ENCODE assay signal across 8 cellular contexts in the genomic region with DNA sequence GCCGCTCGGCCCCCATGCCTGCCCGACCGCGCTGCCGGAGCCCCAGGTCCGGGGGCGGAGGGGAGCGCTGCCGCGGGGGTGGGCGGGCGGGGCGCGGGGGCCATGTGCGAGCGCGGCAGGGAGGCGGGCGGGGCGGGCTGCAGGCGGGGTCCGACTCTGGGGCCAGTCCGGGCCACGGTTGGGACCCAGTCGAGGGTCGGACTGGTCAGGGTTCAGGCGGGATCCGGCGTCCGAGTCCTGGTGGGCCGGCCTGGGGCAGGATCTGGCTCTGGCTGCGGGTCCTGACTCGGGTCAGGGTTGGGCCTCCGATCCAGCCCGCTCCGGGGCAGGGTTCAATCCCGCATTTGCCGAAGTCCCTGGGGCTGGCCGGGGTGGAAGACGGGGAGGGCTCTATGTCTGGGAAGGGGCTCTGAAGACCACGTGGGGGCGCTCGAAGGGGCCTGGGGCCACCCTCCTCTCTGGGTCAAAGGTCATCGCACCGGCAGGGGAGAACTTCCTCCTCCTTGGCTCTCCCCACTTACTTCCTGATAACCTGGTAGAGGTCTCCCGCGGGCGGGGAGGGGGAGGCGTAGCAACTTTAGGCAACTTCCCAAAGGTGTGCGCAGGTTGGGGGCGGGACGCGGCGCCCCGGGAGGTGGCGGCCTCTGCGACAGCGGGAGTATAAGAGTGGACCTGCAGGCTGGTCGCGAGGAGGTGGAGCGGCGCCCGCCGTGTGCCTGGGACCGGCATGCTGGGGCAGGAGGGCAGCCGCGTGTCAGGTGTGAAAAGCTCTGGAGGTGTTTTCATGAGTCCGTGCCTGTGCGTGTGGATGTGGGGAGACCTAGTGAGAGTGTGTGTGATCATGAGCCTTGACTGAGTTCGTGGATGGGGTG. TPM values are rescaled to one million over a fixed set of nuclear protein-coding genes. Genes with fewer than 3 reads are reported as not detected.
DNase-seq lines count a peak whose midpoint lies in the region; ATAC-seq, FAIRE-seq and TF ChIP-seq lines count a peak whose summit lies in the region.

No MANE protein-coding gene starts in this region.

- TF ChIP-seq POLR2A in GM12891 (IDR thresholded peaks at IDR 0.05; ENCODE audit: low read depth, low read length): 0 out of 2 replicates have a peak, but pooled peaks have one; percentile 2

- no peak overlapping the region for H2BK5ac ChIP-seq in mesenchymal stem cell (ENCODE audit: low read depth, low read length, poor library complexity, severe bottlenecking)

- peak overlapping the region; percentile 99 for H3K4me2 ChIP-seq in mesenchymal stem cell (ENCODE audit: low read length, poor library complexity, severe bottlenecking)

- H3K27me3 Mint-ChIP-seq in activated CD4-positive, alpha-beta T cell treated with anti-CD3 and anti-CD28 coated beads, Interleukin-2, amount 10 ng/mL, durations not matched to agents 24 days and 14 days: peaks cover 5% of the 10 kb centered on the region

- peak overlapping the region; percentile 81 to 85 for H3K18ac ChIP-seq in mesenchymal stem cell (ENCODE audit: low read depth in 1 of 2, low read length in 2 of 2)

- H3K27ac Mint-ChIP-seq in activated CD4-positive, alpha-beta T cell treated with anti-CD3 and anti-CD28 coated beads, Interleukin-2, amount 10 ng/mL, durations not matched to agents 24 days and 14 days: peak overlapping the region; percentile 88

- WGBS in mesenchymal stem cell: 1% methylated on average over 51 of the region's 71 CpGs

- H3K9ac ChIP-seq in duodenal mucosa (ENCODE audit: low read depth in 1 of 2, low read length in 2 of 2) (peak overlapping the region; percentile 80 to 99), mesenchymal stem cell (ENCODE audit: low read length) (peak overlapping the region; percentile 85)

- peak overlapping the region; percentile 75 to 83 for H3K4me3 ChIP-seq in duodenal mucosa (ENCODE audit: low read depth in 1 of 2, low read length in 2 of 2)
- peak overlapping the region; percentile 80 to 83 for H3K4me3 ChIP-seq in mesenchymal stem cell (ENCODE audit: insufficient read depth in 1 of 2, low read depth in 1 of 2, low read length in 2 of 2)

- peak overlapping the region in 1 of 2 experiments; percentile 51 for H2BK12ac ChIP-seq in mesenchymal stem cell (ENCODE audit: low read length in 2 of 2)

- peak overlapping the region in 1 of 2 experiments; percentile 70 for H3K23ac ChIP-seq in mesenchymal stem cell (ENCODE audit: low read length in 2 of 2)

- H2BK15ac ChIP-seq in mesenchymal stem cell (ENCODE audit: low read depth, poor library complexity, severe bottlenecking): peak overlapping the region; percentile 77

- peak; percentile 72 for FAIRE-seq in GM12891 (lab: Jason Lieb, UNC)

- H3K4me3 Mint-ChIP-seq in activated CD4-positive, alpha-beta T cell treated with anti-CD3 and anti-CD28 coated beads, Interleukin-2, amount 10 ng/mL, durations not matched to agents 24 days and 14 days: peak overlapping the region; percentile 94

- H3K9me3 Mint-ChIP-seq in activated CD4-positive, alpha-beta T cell treated with anti-CD3 and anti-CD28 coated beads, Interleukin-2, amount 10 ng/mL, durations not matched to agents 24 days and 14 days: no peaks in the 10 kb centered on the region

- peaks cover 19% of the 10 kb centered on the region for H3K36me3 Mint-ChIP-seq in activated CD4-positive, alpha-beta T cell treated with anti-CD3 and anti-CD28 coated beads, Interleukin-2, amount 10 ng/mL, durations not matched to agents 24 days and 14 days (ENCODE audit: low read depth)

- no peaks in the 10 kb centered on the region for H3K9me3 ChIP-seq in duodenal mucosa (ENCODE audit: control insufficient read depth in 1 of 2, low read length in 2 of 2)
- H3K9me3 ChIP-seq in mesenchymal stem cell (ENCODE audit: control insufficient read depth, low read length): no peaks in the 10 kb centered on the region

- no peaks in the 10 kb centered on the region for H3K27me3 ChIP-seq in duodenal mucosa (ENCODE audit: control insufficient read depth in 1 of 2, insufficient read depth in 2 of 2, low read length in 2 of 2)
- H3K27me3 ChIP-seq in mesenchymal stem cell (ENCODE audit: control insufficient read depth in 1 of 2, insufficient read depth in 1 of 2, low read length in 2 of 2): peaks cover 0 to under 1% of the 10 kb centered on the region in 2 experiments

- H3K4me1 Mint-ChIP-seq in activated CD4-positive, alpha-beta T cell treated with anti-CD3 and anti-CD28 coated beads, Interleukin-2, amount 10 ng/mL, durations not matched to agents 24 days and 14 days: peaks cover 22% of the 10 kb centered on the region

- peaks cover 15 to 29% of the 10 kb centered on the region in 2 donors for H3K4me1 ChIP-seq in duodenal mucosa (ENCODE audit: control insufficient read depth in 1 of 2, insufficient read depth in 2 of 2, low read length in 2 of 2)
- H3K4me1 ChIP-seq in mesenchymal stem cell (ENCODE audit: control insufficient read depth, insufficient read depth, low read depth, low read length): peaks cover 18% of the 10 kb centered on the region

- DNase-seq in GM12891 (ENCODE audit: insufficient read length, low spot score): no peak
- peak; percentile 19 for DNase-seq in NCI-H345 treated with DMSO at 0.1 percent for 48 hours (lab: John Stamatoyannopoulos, UW; ENCODE audit: unreplicated experiment)
- DNase-seq in activated CD4-positive, alpha-beta T cell treated with anti-CD3 and anti-CD28 coated beads, Interleukin-2, amount 10 ng/mL, durations not matched to agents 24 days and 14 days: peak; percentile 92
- peak; percentile 40 for DNase-seq in mesenchymal stem cell
- DNase-seq in stimulated activated CD8-positive, alpha-beta memory T cell treated with anti-CD3 and anti-CD28 coated beads, Interleukin-15, amount 100 ng/mL, for 48 hours (ENCODE audit: low read depth in 2 of 2): peak; percentile 55 to 60

- peak overlapping the region; percentile 39 to 54 for H3K4ac ChIP-seq in mesenchymal stem cell (ENCODE audit: low read depth in 1 of 2, low read length in 2 of 2)

- intact Hi-C loops in activated CD4-positive, alpha-beta T cell treated with anti-CD3 and anti-CD28 coated beads, Interleukin-2, amount 10 ng/mL, durations not matched to agents 24 days and 14 days (cut with micrococcal nuclease): loop anchor here (1.0 to 10.0 kb wide), 9 partner anchors 11 to 471 kb away; a partner anchor contains a TSS

- H2AK5ac ChIP-seq in mesenchymal stem cell (ENCODE audit: low read length, severe bottlenecking): peak overlapping the region; percentile 27

- no peak overlapping the region for H2AFZ ChIP-seq in mesenchymal stem cell (ENCODE audit: low read depth, low read length)

- H2BK120ac ChIP-seq in mesenchymal stem cell (ENCODE audit: low read depth, low read length): peak overlapping the region; percentile 64

- H4K91ac ChIP-seq in mesenchymal stem cell (ENCODE audit: low read length): peak overlapping the region; percentile 87

- H3K36me3 ChIP-seq in duodenal mucosa (ENCODE audit: control insufficient read depth in 1 of 2, insufficient read depth in 2 of 2, low read length in 2 of 2): peaks cover 3 to 14% of the 10 kb centered on the region in 2 donors
- no peaks in the 10 kb centered on the region for H3K36me3 ChIP-seq in mesenchymal stem cell (ENCODE audit: control insufficient read depth in 1 of 2, insufficient read depth in 2 of 2, low read depth in 1 of 2, low read length in 2 of 2)

- H3K27ac ChIP-seq in duodenal mucosa (ENCODE audit: low read depth, low read length) (peak overlapping the region; percentile 91), mesenchymal stem cell (ENCODE audit: low read length, poor library complexity, severe bottlenecking) (peak overlapping the region; percentile 8)

- H3K79me1 ChIP-seq in mesenchymal stem cell (replicated peaks; ENCODE audit: low read length, poor library complexity, severe bottlenecking): peaks cover 16% of the 10 kb centered on the region

- H3K14ac ChIP-seq in mesenchymal stem cell (ENCODE audit: low read length in 2 of 2): peak overlapping the region in 1 of 2 experiments; percentile 96

- peak; percentile 28 for ATAC-seq in HG02678 (IDR thresholded peaks at IDR 0.05; ENCODE audit: unreplicated experiment)
- no peak for ATAC-seq in GM18520 (IDR thresholded peaks at IDR 0.05; ENCODE audit: unreplicated experiment)

- peak overlapping the region; percentile 93 for H4K8ac ChIP-seq in mesenchymal stem cell (ENCODE audit: low read length)

TF ChIP-seq in GM12891, 5 proteins besides CTCF, POLR2A, EP300 and RAD21:
- TF ChIP-seq SPI1 (IDR thresholded peaks at IDR 0.05; ENCODE audit: low read depth, low read length) (no peak), POLR2AphosphoS5 (IDR thresholded peaks at IDR 0.05; ENCODE audit: low read depth, low read length) (peak; percentile 43; the same call in 1 of the 2 replicates)

RNA-seq across cellular contexts. Expression of a gene that starts 0.6 kb away (rescaled TPM):
- 11.5 TPM for polyA plus RNA-seq in GM12891 (2012; ENCODE audit: low read depth, missing spikeins)
- 59.6 and 60.6 TPM in 2 replicates for total RNA-seq in activated CD4-positive, alpha-beta T cell treated with anti-CD3 and anti-CD28 coated beads, Interleukin-2, amount 10 ng/mL, durations not matched to agents 24 days and 14 days
- polyA plus RNA-seq in mesenchymal stem cell (2013, experiment 1 of 2): 10.7 TPM
- polyA plus RNA-seq in mesenchymal stem cell (2013, experiment 2 of 2): 10.7 TPM

RNA-seq across cellular contexts. Expression of a gene that starts 5.8 kb away (rescaled TPM):
- not detected for polyA plus RNA-seq in GM12891 (2012; ENCODE audit: low read depth, missing spikeins)
- not detected in 2 replicates for total RNA-seq in activated CD4-positive, alpha-beta T cell treated with anti-CD3 and anti-CD28 coated beads, Interleukin-2, amount 10 ng/mL, durations not matched to agents 24 days and 14 days
- polyA plus RNA-seq in mesenchymal stem cell (2013, experiment 1 of 2): 0.18 TPM
- polyA plus RNA-seq in mesenchymal stem cell (2013, experiment 2 of 2): 0.12 TPM

RNA-seq across cellular contexts. Expression of a gene that starts 11.4 kb away (rescaled TPM):
- 327 TPM for polyA plus RNA-seq in GM12891 (2012; ENCODE audit: low read depth, missing spikeins)
- 319 and 320 TPM in 2 replicates for total RNA-seq in activated CD4-positive, alpha-beta T cell treated with anti-CD3 and anti-CD28 coated beads, Interleukin-2, amount 10 ng/mL, durations not matched to agents 24 days and 14 days
- polyA plus RNA-seq in mesenchymal stem cell (2013, experiment 1 of 2): 364 TPM
- 351 TPM for polyA plus RNA-seq in mesenchymal stem cell (2013, experiment 2 of 2)

RNA-seq across cellular contexts. Expression of a gene that starts 12.0 kb away (rescaled TPM):
- polyA plus RNA-seq in GM12891 (2012; ENCODE audit: low read depth, missing spikeins): 306 TPM
- 98.0 and 104 TPM in 2 replicates for total RNA-seq in activated CD4-positive, alpha-beta T cell treated with anti-CD3 and anti-CD28 coated beads, Interleukin-2, amount 10 ng/mL, durations not matched to agents 24 days and 14 days
- polyA plus RNA-seq in mesenchymal stem cell (2013, experiment 1 of 2): 235 TPM
- 233 TPM for polyA plus RNA-seq in mesenchymal stem cell (2013, experiment 2 of 2)

RNA-seq across cellular contexts. Expression of a gene that starts 14.8 kb away (rescaled TPM):
- 0.06 TPM for polyA plus RNA-seq in GM12891 (2012; ENCODE audit: low read depth, missing spikeins)
- total RNA-seq in activated CD4-positive, alpha-beta T cell treated with anti-CD3 and anti-CD28 coated beads, Interleukin-2, amount 10 ng/mL, durations not matched to agents 24 days and 14 days: 0.23 and 0.24 TPM in 2 replicates
- polyA plus RNA-seq in mesenchymal stem cell (2013, experiment 1 of 2): not detected
- polyA plus RNA-seq in mesenchymal stem cell (2013, experiment 2 of 2): not detected
